Comparison of ENCODE assay signal across 8 cellular contexts in genomic region chr7:27160546-27161213, GRCh38. TPM values are rescaled to one million over a fixed set of nuclear protein-coding genes. Genes with fewer than 3 reads are reported as not detected.
A peak's percentile ranks its signal among the peaks of the same experiment; 100 is the strongest.
DNase-seq lines count a peak whose midpoint lies in the region; ATAC-seq lines count a peak whose summit lies in the region.

No MANE protein-coding gene starts in this region.

- peaks cover 28% of the 10 kb centered on the region for H3K4me1 Mint-ChIP-seq in activated CD4-positive, alpha-beta memory T cell treated with anti-CD3 and anti-CD28 coated beads for 36 hours (ENCODE audit: low read depth)

- CTCF ChIA-PET in activated CD4-positive, alpha-beta memory T cell treated with anti-CD3 and anti-CD28 coated beads for 36 hours (lab: Charles Lee), result interaction anchor here (0.6 to 6.5 kb wide), 39 partner anchors 10 to 1268 kb away, joined by 3 to 72 read pairs (median 4); partner anchors contain the start of genes EVX1, HOXA1, HOXA11 and HOXA3

- no peaks in the 10 kb centered on the region for H3K9me3 Mint-ChIP-seq in activated CD4-positive, alpha-beta memory T cell treated with anti-CD3 and anti-CD28 coated beads for 36 hours

- H3K4me3 Mint-ChIP-seq in activated CD4-positive, alpha-beta memory T cell treated with anti-CD3 and anti-CD28 coated beads for 36 hours, result peak overlapping the region; percentile 61

- peaks cover 2% of the 10 kb centered on the region for H3K36me3 Mint-ChIP-seq in activated CD4-positive, alpha-beta memory T cell treated with anti-CD3 and anti-CD28 coated beads for 36 hours

- DNase-seq in NCI-H187 (lab: John Stamatoyannopoulos, UW), result peak; percentile 53 to 71
- no peak for DNase-seq in NCI-H187 treated with DMSO at 0.1 percent for 48 hours (lab: John Stamatoyannopoulos, UW)
- DNase-seq in NCI-H748 (lab: John Stamatoyannopoulos, UW; ENCODE audit: unreplicated experiment), result peak; percentile 85
- peak; percentile 87 for DNase-seq in activated CD4-positive, alpha-beta memory T cell treated with anti-CD3 and anti-CD28 coated beads for 36 hours
- peak; percentile 94 for DNase-seq in ecto neural progenitor cell (ENCODE audit: low spot score)
- peak; percentile 88 for DNase-seq in medulla oblongata (ENCODE audit: extremely low spot score)
- DNase-seq in stimulated activated CD4-positive, alpha-beta T cell treated with anti-CD3 and anti-CD28 coated beads, TNF-alpha, amount 100 ng/mL, for 24 hours (ENCODE audit: low read depth in 3 of 3), result peak; percentile 76 to 79 (median 76)

- POLR2A ChIA-PET in activated CD4-positive, alpha-beta memory T cell treated with anti-CD3 and anti-CD28 coated beads for 36 hours (lab: Charles Lee), result no interaction called here

- intact Hi-C loops in activated CD4-positive, alpha-beta memory T cell treated with anti-CD3 and anti-CD28 coated beads for 36 hours (cut with micrococcal nuclease), result loop anchor here (1.0 to 5.0 kb wide), 7 partner anchors 63 to 1298 kb away; partner anchors contain the start of gene HOXA1

- peaks cover 81% of the 10 kb centered on the region for H3K27me3 Mint-ChIP-seq in activated CD4-positive, alpha-beta memory T cell treated with anti-CD3 and anti-CD28 coated beads for 36 hours

- H3K27ac Mint-ChIP-seq in activated CD4-positive, alpha-beta memory T cell treated with anti-CD3 and anti-CD28 coated beads for 36 hours, result no peak overlapping the region

- ATAC-seq in HG03159 (IDR thresholded peaks at IDR 0.05; ENCODE audit: unreplicated experiment), result peak; percentile 63

RNA-seq across cellular contexts. Expression of gene HOXA7, which starts 4.2 kb away (rescaled TPM):
- not detected for total RNA-seq in activated CD4-positive, alpha-beta memory T cell treated with anti-CD3 and anti-CD28 coated beads for 36 hours

RNA-seq across cellular contexts. Expression of gene HOXA9, which starts 4.7 kb away (rescaled TPM):
- under 1 TPM in 1 of 2 experiments, not detected in 1; 0.19 TPM for total RNA-seq in activated CD4-positive, alpha-beta memory T cell treated with anti-CD3 and anti-CD28 coated beads for 36 hours

RNA-seq across cellular contexts. Expression of gene HOXA3, which starts 8.3 kb away (rescaled TPM):
- total RNA-seq in activated CD4-positive, alpha-beta memory T cell treated with anti-CD3 and anti-CD28 coated beads for 36 hours, result not detected

RNA-seq across cellular contexts. Expression of gene HOXA6, which starts 13.1 kb away (rescaled TPM):
- total RNA-seq in activated CD4-positive, alpha-beta memory T cell treated with anti-CD3 and anti-CD28 coated beads for 36 hours, result not detected

RNA-seq across cellular contexts. Expression of gene HOXA10, which starts 13.4 kb away (rescaled TPM):
- total RNA-seq in activated CD4-positive, alpha-beta memory T cell treated with anti-CD3 and anti-CD28 coated beads for 36 hours, result not detected
